1 cellular context compared by ENCODE assay signal in the genomic region with DNA sequence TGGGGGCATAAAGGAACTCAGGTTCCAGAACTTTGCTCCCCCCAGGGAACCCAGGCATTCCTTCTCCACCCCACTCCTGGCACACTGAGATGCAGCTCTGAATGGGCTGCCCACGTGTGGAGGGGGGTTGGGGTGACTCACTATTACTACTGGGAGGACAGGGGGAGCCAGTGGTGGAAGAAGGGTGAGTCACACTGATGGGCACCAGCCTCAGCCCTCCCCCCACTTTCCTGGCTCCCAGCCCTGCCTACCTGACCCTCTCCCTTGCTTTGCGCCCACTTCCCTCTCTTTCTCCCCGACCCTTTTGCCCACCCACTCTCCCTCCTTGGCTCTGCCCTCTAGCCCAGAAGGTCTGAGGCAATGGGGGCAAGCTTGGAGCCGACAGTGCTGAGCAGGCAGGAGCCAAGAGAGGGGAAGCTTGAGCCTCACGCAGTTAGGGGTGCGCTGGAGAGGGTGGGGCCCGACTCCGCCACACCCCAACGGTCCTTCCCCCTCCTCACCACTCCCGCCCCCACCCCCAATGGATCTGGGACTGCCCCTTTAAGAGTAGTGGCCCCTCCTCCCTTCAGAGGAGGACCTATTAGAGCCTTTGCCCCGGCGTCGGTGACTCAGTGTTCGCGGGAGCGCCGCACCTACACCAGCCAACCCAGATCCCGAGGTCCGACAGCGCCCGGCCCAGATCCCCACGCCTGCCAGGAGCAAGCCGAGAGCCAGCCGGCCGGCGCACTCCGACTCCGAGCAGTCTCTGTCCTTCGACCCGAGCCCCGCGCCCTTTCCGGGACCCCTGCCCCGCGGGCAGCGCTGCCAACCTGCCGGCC.
A peak's percentile ranks its signal among the peaks of the same experiment; 100 is the strongest.
TF ChIP-seq lines count a peak whose summit lies in the region.

A gene (plus strand): TSS at position 611 of the 818 bp plus-strand sequence. CDS start 208 bp downstream, outside the sequence.

TF ChIP-seq in HepG2, 621 proteins besides CTCF, POLR2A, EP300 and RAD21 (continued from another document and continues in another):
- TF ChIP-seq, protein P1, sequence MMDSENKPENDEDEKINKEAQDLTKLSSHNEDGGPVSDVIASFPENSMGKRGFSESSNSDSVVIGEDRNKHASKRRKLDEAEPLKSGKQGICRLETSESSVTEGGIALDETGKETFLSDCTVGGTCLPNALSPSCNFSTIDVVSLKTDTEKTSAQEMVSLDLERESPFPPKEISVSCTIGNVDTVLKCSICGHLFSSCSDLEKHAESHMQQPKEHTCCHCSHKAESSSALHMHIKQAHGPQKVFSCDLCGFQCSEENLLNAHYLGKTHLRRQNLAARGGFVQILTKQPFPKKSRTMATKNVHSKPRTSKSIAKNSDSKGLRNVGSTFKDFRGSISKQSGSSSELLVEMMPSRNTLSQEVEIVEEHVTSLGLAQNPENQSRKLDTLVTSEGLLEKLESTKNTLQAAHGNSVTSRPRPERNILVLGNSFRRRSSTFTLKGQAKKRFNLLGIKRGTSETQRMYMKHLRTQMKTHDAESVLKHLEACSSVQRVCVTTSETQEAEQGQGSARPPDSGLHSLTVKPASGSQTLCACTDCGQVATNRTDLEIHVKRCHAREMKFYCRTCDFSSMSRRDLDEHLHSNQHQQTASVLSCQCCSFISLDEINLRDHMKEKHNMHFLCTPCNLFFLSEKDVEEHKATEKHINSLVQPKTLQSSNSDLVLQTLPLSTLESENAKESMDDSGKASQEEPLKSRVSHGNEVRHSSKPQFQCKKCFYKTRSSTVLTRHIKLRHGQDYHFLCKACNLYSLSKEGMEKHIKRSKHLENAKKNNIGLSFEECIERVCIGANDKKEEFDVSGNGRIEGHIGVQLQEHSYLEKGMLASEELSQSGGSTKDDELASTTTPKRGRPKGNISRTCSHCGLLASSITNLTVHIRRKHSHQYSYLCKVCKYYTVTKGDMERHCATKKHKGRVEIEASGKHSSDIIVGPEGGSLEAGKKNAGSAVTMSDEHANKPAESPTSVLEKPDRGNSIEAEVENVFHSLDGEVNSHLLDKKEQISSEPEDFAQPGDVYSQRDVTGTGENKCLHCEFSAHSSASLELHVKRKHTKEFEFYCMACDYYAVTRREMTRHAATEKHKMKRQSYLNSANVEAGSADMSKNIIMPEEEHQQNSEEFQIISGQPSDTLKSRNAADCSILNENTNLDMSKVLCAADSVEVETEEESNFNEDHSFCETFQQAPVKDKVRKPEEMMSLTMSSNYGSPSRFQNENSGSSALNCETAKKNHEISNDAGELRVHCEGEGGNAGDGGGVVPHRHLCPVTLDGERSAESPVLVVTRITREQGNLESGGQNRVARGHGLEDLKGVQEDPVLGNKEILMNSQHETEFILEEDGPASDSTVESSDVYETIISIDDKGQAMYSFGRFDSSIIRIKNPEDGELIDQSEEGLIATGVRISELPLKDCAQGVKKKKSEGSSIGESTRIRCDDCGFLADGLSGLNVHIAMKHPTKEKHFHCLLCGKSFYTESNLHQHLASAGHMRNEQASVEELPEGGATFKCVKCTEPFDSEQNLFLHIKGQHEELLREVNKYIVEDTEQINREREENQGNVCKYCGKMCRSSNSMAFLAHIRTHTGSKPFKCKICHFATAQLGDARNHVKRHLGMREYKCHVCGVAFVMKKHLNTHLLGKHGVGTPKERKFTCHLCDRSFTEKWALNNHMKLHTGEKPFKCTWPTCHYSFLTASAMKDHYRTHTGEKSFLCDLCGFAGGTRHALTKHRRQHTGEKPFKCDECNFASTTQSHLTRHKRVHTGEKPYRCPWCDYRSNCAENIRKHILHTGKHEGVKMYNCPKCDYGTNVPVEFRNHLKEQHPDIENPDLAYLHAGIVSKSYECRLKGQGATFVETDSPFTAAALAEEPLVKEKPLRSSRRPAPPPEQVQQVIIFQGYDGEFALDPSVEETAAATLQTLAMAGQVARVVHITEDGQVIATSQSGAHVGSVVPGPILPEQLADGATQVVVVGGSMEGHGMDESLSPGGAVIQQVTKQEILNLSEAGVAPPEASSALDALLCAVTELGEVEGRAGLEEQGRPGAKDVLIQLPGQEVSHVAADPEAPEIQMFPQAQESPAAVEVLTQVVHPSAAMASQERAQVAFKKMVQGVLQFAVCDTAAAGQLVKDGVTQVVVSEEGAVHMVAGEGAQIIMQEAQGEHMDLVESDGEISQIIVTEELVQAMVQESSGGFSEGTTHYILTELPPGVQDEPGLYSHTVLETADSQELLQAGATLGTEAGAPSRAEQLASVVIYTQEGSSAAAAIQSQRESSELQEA (CRISPR knock-in tag; IDR thresholded peaks at IDR 0.05; ENCODE audit: not compliant biosample characterization): peak; percentile 79
- TF ChIP-seq U2AF1 (optimal IDR thresholded peaks at IDR 0.05; ENCODE audit: low read depth, low read length) (peak; percentile 79), PCBP2 (optimal IDR thresholded peaks at IDR 0.05; ENCODE audit: low read depth, low read length, poor library complexity, severe bottlenecking) (no peak), ZKSCAN1 (IDR thresholded peaks at IDR 0.05; ENCODE audit: low read length) (no peak), ZEB1 (IDR thresholded peaks at IDR 0.05; ENCODE audit: insufficient replicate concordance, low read depth) (no peak), SP140L (CRISPR knock-in tag; IDR thresholded peaks at IDR 0.05; ENCODE audit: borderline replicate concordance) (no peak), TRIM24 (CRISPR knock-in tag; IDR thresholded peaks at IDR 0.05) (no peak), HMGA1 (CRISPR knock-in tag; conservative IDR thresholded peaks at IDR 0.05) (no peak), CREM (IDR thresholded peaks at IDR 0.05) (no peak), CREM (CRISPR knock-in tag; IDR thresholded peaks at IDR 0.05) (no peak), ZNF780A (CRISPR knock-in tag; IDR thresholded peaks at IDR 0.05) (no peak), POLR2AphosphoS2 (IDR thresholded peaks at IDR 0.05; ENCODE audit: low read depth, low read length) (peak; percentile 50; the same call in 1 of the 2 replicates)
- TF ChIP-seq, protein P2, sequence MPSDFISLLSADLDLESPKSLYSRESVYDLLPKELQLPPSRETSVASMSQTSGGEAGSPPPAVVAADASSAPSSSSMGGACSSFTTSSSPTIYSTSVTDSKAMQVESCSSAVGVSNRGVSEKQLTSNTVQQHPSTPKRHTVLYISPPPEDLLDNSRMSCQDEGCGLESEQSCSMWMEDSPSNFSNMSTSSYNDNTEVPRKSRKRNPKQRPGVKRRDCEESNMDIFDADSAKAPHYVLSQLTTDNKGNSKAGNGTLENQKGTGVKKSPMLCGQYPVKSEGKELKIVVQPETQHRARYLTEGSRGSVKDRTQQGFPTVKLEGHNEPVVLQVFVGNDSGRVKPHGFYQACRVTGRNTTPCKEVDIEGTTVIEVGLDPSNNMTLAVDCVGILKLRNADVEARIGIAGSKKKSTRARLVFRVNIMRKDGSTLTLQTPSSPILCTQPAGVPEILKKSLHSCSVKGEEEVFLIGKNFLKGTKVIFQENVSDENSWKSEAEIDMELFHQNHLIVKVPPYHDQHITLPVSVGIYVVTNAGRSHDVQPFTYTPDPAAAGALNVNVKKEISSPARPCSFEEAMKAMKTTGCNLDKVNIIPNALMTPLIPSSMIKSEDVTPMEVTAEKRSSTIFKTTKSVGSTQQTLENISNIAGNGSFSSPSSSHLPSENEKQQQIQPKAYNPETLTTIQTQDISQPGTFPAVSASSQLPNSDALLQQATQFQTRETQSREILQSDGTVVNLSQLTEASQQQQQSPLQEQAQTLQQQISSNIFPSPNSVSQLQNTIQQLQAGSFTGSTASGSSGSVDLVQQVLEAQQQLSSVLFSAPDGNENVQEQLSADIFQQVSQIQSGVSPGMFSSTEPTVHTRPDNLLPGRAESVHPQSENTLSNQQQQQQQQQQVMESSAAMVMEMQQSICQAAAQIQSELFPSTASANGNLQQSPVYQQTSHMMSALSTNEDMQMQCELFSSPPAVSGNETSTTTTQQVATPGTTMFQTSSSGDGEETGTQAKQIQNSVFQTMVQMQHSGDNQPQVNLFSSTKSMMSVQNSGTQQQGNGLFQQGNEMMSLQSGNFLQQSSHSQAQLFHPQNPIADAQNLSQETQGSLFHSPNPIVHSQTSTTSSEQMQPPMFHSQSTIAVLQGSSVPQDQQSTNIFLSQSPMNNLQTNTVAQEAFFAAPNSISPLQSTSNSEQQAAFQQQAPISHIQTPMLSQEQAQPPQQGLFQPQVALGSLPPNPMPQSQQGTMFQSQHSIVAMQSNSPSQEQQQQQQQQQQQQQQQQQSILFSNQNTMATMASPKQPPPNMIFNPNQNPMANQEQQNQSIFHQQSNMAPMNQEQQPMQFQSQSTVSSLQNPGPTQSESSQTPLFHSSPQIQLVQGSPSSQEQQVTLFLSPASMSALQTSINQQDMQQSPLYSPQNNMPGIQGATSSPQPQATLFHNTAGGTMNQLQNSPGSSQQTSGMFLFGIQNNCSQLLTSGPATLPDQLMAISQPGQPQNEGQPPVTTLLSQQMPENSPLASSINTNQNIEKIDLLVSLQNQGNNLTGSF (CRISPR knock-in tag; IDR thresholded peaks at IDR 0.05): 0 out of 2 replicates have a peak, but pooled peaks have one; percentile 36
- TF ChIP-seq, protein P3, sequence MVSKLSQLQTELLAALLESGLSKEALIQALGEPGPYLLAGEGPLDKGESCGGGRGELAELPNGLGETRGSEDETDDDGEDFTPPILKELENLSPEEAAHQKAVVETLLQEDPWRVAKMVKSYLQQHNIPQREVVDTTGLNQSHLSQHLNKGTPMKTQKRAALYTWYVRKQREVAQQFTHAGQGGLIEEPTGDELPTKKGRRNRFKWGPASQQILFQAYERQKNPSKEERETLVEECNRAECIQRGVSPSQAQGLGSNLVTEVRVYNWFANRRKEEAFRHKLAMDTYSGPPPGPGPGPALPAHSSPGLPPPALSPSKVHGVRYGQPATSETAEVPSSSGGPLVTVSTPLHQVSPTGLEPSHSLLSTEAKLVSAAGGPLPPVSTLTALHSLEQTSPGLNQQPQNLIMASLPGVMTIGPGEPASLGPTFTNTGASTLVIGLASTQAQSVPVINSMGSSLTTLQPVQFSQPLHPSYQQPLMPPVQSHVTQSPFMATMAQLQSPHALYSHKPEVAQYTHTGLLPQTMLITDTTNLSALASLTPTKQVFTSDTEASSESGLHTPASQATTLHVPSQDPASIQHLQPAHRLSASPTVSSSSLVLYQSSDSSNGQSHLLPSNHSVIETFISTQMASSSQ (IDR thresholded peaks at IDR 0.05; ENCODE audit: low read depth): no peak
- TF ChIP-seq, protein P3 (CRISPR knock-in tag; IDR thresholded peaks at IDR 0.05; ENCODE audit: borderline replicate concordance): 0 out of 2 replicates have a peak, but pooled peaks have one; percentile 21
- TF ChIP-seq, protein P4, sequence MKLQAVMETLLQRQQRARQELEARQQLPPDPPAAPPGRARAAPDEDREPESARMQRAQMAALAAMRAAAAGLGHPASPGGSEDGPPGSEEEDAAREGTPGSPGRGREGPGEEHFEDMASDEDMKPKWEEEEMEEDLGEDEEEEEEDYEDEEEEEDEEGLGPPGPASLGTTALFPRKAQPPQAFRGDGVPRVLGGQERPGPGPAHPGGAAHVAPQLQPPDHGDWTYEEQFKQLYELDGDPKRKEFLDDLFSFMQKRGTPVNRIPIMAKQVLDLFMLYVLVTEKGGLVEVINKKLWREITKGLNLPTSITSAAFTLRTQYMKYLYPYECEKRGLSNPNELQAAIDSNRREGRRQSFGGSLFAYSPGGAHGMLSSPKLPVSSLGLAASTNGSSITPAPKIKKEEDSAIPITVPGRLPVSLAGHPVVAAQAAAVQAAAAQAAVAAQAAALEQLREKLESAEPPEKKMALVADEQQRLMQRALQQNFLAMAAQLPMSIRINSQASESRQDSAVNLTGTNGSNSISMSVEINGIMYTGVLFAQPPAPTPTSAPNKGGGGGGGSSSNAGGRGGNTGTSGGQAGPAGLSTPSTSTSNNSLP (IDR thresholded peaks at IDR 0.05; ENCODE audit: low read depth, low read length): peak; percentile 27; the same call in 1 of the 2 replicates
- TF ChIP-seq, protein P5, sequence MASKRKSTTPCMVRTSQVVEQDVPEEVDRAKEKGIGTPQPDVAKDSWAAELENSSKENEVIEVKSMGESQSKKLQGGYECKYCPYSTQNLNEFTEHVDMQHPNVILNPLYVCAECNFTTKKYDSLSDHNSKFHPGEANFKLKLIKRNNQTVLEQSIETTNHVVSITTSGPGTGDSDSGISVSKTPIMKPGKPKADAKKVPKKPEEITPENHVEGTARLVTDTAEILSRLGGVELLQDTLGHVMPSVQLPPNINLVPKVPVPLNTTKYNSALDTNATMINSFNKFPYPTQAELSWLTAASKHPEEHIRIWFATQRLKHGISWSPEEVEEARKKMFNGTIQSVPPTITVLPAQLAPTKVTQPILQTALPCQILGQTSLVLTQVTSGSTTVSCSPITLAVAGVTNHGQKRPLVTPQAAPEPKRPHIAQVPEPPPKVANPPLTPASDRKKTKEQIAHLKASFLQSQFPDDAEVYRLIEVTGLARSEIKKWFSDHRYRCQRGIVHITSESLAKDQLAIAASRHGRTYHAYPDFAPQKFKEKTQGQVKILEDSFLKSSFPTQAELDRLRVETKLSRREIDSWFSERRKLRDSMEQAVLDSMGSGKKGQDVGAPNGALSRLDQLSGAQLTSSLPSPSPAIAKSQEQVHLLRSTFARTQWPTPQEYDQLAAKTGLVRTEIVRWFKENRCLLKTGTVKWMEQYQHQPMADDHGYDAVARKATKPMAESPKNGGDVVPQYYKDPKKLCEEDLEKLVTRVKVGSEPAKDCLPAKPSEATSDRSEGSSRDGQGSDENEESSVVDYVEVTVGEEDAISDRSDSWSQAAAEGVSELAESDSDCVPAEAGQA (IDR thresholded peaks at IDR 0.05; ENCODE audit: low read depth): 0 out of 2 replicates have a peak, but pooled peaks have one; percentile 36
- TF ChIP-seq, protein P5 (CRISPR knock-in tag; IDR thresholded peaks at IDR 0.05; ENCODE audit: borderline replicate concordance): no peak
